In the genomic region with DNA sequence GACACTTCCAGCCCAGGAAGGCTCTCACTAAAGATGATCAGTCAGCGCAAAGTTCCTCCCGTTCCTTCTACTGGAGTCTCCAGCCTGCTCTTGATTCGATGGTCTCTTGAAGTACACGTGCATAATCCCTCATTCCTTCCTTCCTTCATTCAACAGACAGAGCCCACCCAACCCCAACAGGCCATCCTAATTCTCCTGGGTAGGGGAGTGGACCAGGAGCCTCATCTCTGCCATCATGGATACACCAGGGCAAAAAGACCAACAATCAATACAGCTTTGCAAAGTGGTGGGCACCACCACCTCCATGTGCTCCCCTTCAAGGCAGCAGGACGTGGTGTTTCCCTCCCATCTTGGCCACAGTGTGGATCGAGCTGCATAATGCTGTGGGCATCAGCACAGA, we compare ENCODE assay signal across 18 cellular contexts.
DNase-seq lines count a peak whose midpoint lies in the region; TF ChIP-seq lines count a peak whose summit lies in the region.
"Had no signal": no experiment of that assay in that cellular context is flagged by ENCODE, and none has a peak within 500 bp of the region (broad histone marks: within the 10 kb centered on the region; RNA-seq: fewer than 3 reads in every experiment).

No MANE protein-coding gene starts in this region.

- H3K9ac ChIP-seq in trophoblast cell (ENCODE audit: low read length) = no peak overlapping the region
- H3K9ac ChIP-seq: GM23248 had no signal

- 81% methylated on average over 6 of the region's 6 CpGs for WGBS in esophagus muscularis mucosa
- WGBS in trophoblast cell (ENCODE audit: extremely low coverage, insufficient coverage, insufficient read length) = no CpG with 5 or more reads among the region's 6 CpGs

- H3K4me1 Mint-ChIP-seq in activated CD4-positive, alpha-beta T cell treated with anti-CD3 and anti-CD28 coated beads, Interleukin-2, amount 10 ng/mL, durations not matched to agents 24 days and 14 days = no peaks in the 10 kb centered on the region
- H3K4me1 Mint-ChIP-seq: B cell; CD4-positive, alpha-beta memory T cell had no signal

- no peaks in the 10 kb centered on the region for H3K27me3 Mint-ChIP-seq in activated CD4-positive, alpha-beta T cell treated with anti-CD3 and anti-CD28 coated beads, Interleukin-2, amount 10 ng/mL, durations not matched to agents 24 days and 14 days

- TF ChIP-seq CTCF in esophagus muscularis mucosa (IDR thresholded peaks at IDR 0.05) = no peak

- no peaks in the 10 kb centered on the region for H3K36me3 Mint-ChIP-seq in activated CD4-positive, alpha-beta T cell treated with anti-CD3 and anti-CD28 coated beads, Interleukin-2, amount 10 ng/mL, durations not matched to agents 24 days and 14 days (ENCODE audit: low read depth)
- H3K36me3 Mint-ChIP-seq: CD4-positive, alpha-beta memory T cell had no signal

- no peak overlapping the region for H4K8ac ChIP-seq in trophoblast cell (ENCODE audit: low read depth, low read length)

- no peaks in the 10 kb centered on the region for H3K9me3 ChIP-seq in esophagus muscularis mucosa
- H3K9me3 ChIP-seq in trophoblast cell (ENCODE audit: insufficient read depth, low read depth, low read length) = no peaks in the 10 kb centered on the region

- no peak overlapping the region for H3K27ac Mint-ChIP-seq in activated CD4-positive, alpha-beta T cell treated with anti-CD3 and anti-CD28 coated beads, Interleukin-2, amount 10 ng/mL, durations not matched to agents 24 days and 14 days
- H3K27ac Mint-ChIP-seq: B cell; CD4-positive, alpha-beta memory T cell had no signal

- H4K12ac ChIP-seq in trophoblast cell (ENCODE audit: low read depth, low read length) = no peak overlapping the region

- no peak overlapping the region for H3K4me2 ChIP-seq in trophoblast cell (ENCODE audit: low read length)

- DNase-seq in activated CD4-positive, alpha-beta T cell treated with anti-CD3 and anti-CD28 coated beads, Interleukin-2, amount 10 ng/mL, durations not matched to agents 24 days and 14 days = peak; percentile 34
- DNase-seq in activated CD4-positive, alpha-beta T cell treated with anti-CD3 and anti-CD28 coated beads, Interleukin-2, amount 50 U/mL, for 4 hours = no peak
- DNase-seq in esophagus muscularis mucosa (ENCODE audit: extremely low spot score) (peak; percentile 91), trophoblast cell (no peak), NCI-H82 (lab: John Stamatoyannopoulos, UW) (no peak), NCI-H1694 treated with DMSO at 0.1 percent for 48 hours (lab: John Stamatoyannopoulos, UW) (no peak), HUDEP-2 (lab: John Stamatoyannopoulos, UW; ENCODE audit: unreplicated experiment in 76 of 76) (no peak)
- DNase-seq: C1 segment of cervical spinal cord; CD4-positive, alpha-beta memory T cell; COR-L47; DMS153; DND-41; GM23248; H7; HCEC 1CT had no signal

- no peak overlapping the region for H3K4ac ChIP-seq in trophoblast cell (ENCODE audit: low read depth, low read length)

- no peak for TF ChIP-seq EP300 in esophagus muscularis mucosa (IDR thresholded peaks at IDR 0.05)

- H3K9me3 Mint-ChIP-seq in activated CD4-positive, alpha-beta T cell treated with anti-CD3 and anti-CD28 coated beads, Interleukin-2, amount 10 ng/mL, durations not matched to agents 24 days and 14 days = no peaks in the 10 kb centered on the region
- H3K9me3 Mint-ChIP-seq: CD4-positive, alpha-beta memory T cell had no signal

- no peak overlapping the region for H3K27ac ChIP-seq in esophagus muscularis mucosa (replicated peaks in 1 of 4)
- H3K27ac ChIP-seq in trophoblast cell (ENCODE audit: low read depth, low read length) = no peak overlapping the region
- H3K27ac ChIP-seq: 22Rv1, GM23248 had no signal

- H2BK12ac ChIP-seq in trophoblast cell (ENCODE audit: low read length) = no peak overlapping the region

- H3K4me3 ChIP-seq in esophagus muscularis mucosa = no peak overlapping the region
- H3K4me3 ChIP-seq in trophoblast cell (ENCODE audit: low read depth, low read length) = peak overlapping the region; percentile 32
- H3K4me3 ChIP-seq: GM12878, GM23248 had no signal

- no peak overlapping the region for H4K91ac ChIP-seq in trophoblast cell (ENCODE audit: low read depth, low read length)

- H3K4me1 ChIP-seq in esophagus muscularis mucosa (peaks cover 9 to 63% (median 56%) of the 10 kb centered on the region in 4 donors), trophoblast cell (ENCODE audit: control insufficient read depth in 1 of 2, insufficient read depth in 2 of 2, low read length in 2 of 2) (no peaks in the 10 kb centered on the region)

- no peak overlapping the region for H2AK5ac ChIP-seq in trophoblast cell (ENCODE audit: low read length)

- no peaks in the 10 kb centered on the region for H3K79me2 ChIP-seq in trophoblast cell (ENCODE audit: control insufficient read depth, insufficient read depth, low read length, poor library complexity)

- no peak overlapping the region for H3K14ac ChIP-seq in trophoblast cell (ENCODE audit: low read length)

- H3K36me3 ChIP-seq in esophagus muscularis mucosa (no peaks in the 10 kb centered on the region), trophoblast cell (ENCODE audit: control insufficient read depth in 1 of 2, insufficient read depth in 2 of 2, low read length in 2 of 2) (no peaks in the 10 kb centered on the region)

- TF ChIP-seq POLR2A in esophagus muscularis mucosa (IDR thresholded peaks at IDR 0.05; ENCODE audit: low read depth) = no peak

- H2BK5ac ChIP-seq in trophoblast cell (ENCODE audit: low read depth, low read length, poor library complexity) = no peak overlapping the region

- no peak overlapping the region for H3K18ac ChIP-seq in trophoblast cell (ENCODE audit: low read length)

- no peak overlapping the region for H3K4me3 Mint-ChIP-seq in activated CD4-positive, alpha-beta T cell treated with anti-CD3 and anti-CD28 coated beads, Interleukin-2, amount 10 ng/mL, durations not matched to agents 24 days and 14 days
- H3K4me3 Mint-ChIP-seq: B cell had no signal

- no peak overlapping the region for H2AFZ ChIP-seq in trophoblast cell (ENCODE audit: insufficient read depth, low read length, poor library complexity)
- H2AFZ ChIP-seq: GM23248 had no signal

- H3K79me1 ChIP-seq in trophoblast cell (ENCODE audit: low read length) = no peaks in the 10 kb centered on the region

- H2BK120ac ChIP-seq in trophoblast cell (ENCODE audit: insufficient read depth, low read length, poor library complexity) = no peak overlapping the region

- intact Hi-C loops in activated CD4-positive, alpha-beta T cell treated with anti-CD3 and anti-CD28 coated beads, Interleukin-2, amount 10 ng/mL, durations not matched to agents 24 days and 14 days (cut with micrococcal nuclease) = no loop called here
- intact Hi-C loops in esophagus muscularis mucosa (cut with DNase I) = no loop called here

- no peak overlapping the region for H3K23ac ChIP-seq in trophoblast cell (ENCODE audit: low read length)

- H3K27me3 ChIP-seq in esophagus muscularis mucosa (no peaks in the 10 kb centered on the region), trophoblast cell (ENCODE audit: insufficient read depth, low read length) (no peaks in the 10 kb centered on the region)

Comparison
In these comparisons a context has a peak if more than half of its experiments do, and no peak if none do; other contexts are left out.
1. DNase-seq: peak in activated CD4-positive, alpha-beta T cell treated with anti-CD3 and anti-CD28 coated beads, Interleukin-2, amount 10 ng/mL, durations not matched to agents 24 days and 14 days (single experiment) and esophagus muscularis mucosa (single experiment); none in activated CD4-positive, alpha-beta T cell treated with anti-CD3 and anti-CD28 coated beads, Interleukin-2, amount 50 U/mL, for 4 hours (0 of 2), trophoblast cell (0 of 2), NCI-H82 (single experiment), NCI-H1694 treated with DMSO at 0.1 percent for 48 hours (single experiment) and HUDEP-2 (0 of 76).